31 cellular contexts compared by ENCODE assay signal in genomic region chr1:41816061-41816460, GRCh38.
"Had no signal": no experiment of that assay in that cellular context is flagged by ENCODE, and none has a peak within 500 bp of the region (broad histone marks: within the 10 kb centered on the region; RNA-seq: fewer than 3 reads in every experiment).

No MANE protein-coding gene starts in this region.

- H3K36me3 ChIP-seq: neural progenitor cell, neutrophil, pancreas, right lobe of liver, spleen, suprapubic skin, tibial artery, transverse colon, upper lobe of right lung, uterus had no signal

- ATAC-seq: naive thymus-derived CD4-positive, alpha-beta T cell; natural killer cell; pancreas; psoas muscle; right cardiac atrium; right lobe of liver; stimulated activated memory B cell treated with anti-CD40 and anti-IgM and Interleukin-4, amounts not matched to agents 10 μg/mL and 1 μg/mL and 100 μg/mL, for 72 hours; stimulated activated naive CD8-positive, alpha-beta T cell treated with anti-CD3 and anti-CD28 coated beads, Interleukin-15, amount 100 ng/mL, for 72 hours; stimulated activated naive CD8-positive, alpha-beta T cell treated with anti-CD3 and anti-CD28 coated beads, Interleukin-15, Interleukin-2, amounts not matched to agents 100 U/mL and 50 U/mL, for 24 hours; upper lobe of right lung had no signal

- H3K27ac ChIP-seq: neural progenitor cell, neutrophil, pancreas, psoas muscle, right lobe of liver, skin epidermis, spleen, suprapubic skin, testis, tibial artery, transverse colon, upper lobe of right lung, uterus had no signal

- H3K4me2 ChIP-seq: neural progenitor cell, smooth muscle cell had no signal

- H3K27me3 ChIP-seq: neural progenitor cell, neutrophil, pancreas, right lobe of liver, spleen, suprapubic skin, testis, tibial artery, transverse colon, upper lobe of right lung, uterus had no signal

- H3K9me3 Mint-ChIP-seq: naive thymus-derived CD4-positive, alpha-beta T cell; natural killer cell; nephron; neural progenitor cell; stimulated activated memory B cell treated with anti-CD40 and anti-IgM and Interleukin-4, amounts not matched to agents 10 μg/mL and 1 μg/mL and 100 μg/mL, for 72 hours; stimulated activated naive CD8-positive, alpha-beta T cell treated with anti-CD3 and anti-CD28 coated beads, Interleukin-15, amount 100 ng/mL, for 72 hours; type B pancreatic cell had no signal

- H3K4me3 ChIP-seq: neural progenitor cell, pancreas, psoas muscle, right lobe of liver, skin epidermis, smooth muscle cell, spleen, suprapubic skin, testis, tibial artery, transverse colon, upper lobe of right lung, uterus had no signal

- H3K27ac Mint-ChIP-seq: naive thymus-derived CD4-positive, alpha-beta T cell; natural killer cell; nephron; neural progenitor cell; progenitor cell of endocrine pancreas; stimulated activated memory B cell treated with anti-CD40 and anti-IgM and Interleukin-4, amounts not matched to agents 10 μg/mL and 1 μg/mL and 100 μg/mL, for 72 hours; stimulated activated naive CD8-positive, alpha-beta T cell treated with anti-CD3 and anti-CD28 coated beads, Interleukin-15, amount 100 ng/mL, for 72 hours; type B pancreatic cell had no signal

- H3K4me3 Mint-ChIP-seq: naive thymus-derived CD4-positive, alpha-beta T cell; natural killer cell; nephron; neural progenitor cell; stimulated activated memory B cell treated with anti-CD40 and anti-IgM and Interleukin-4, amounts not matched to agents 10 μg/mL and 1 μg/mL and 100 μg/mL, for 72 hours; stimulated activated naive CD8-positive, alpha-beta T cell treated with anti-CD3 and anti-CD28 coated beads, Interleukin-15, amount 100 ng/mL, for 72 hours; type B pancreatic cell had no signal

- H3K9me3 ChIP-seq: neutrophil, pancreas, psoas muscle, right lobe of liver, spleen, suprapubic skin, testis, tibial artery, transverse colon, upper lobe of right lung, uterus had no signal

- H3K9ac ChIP-seq: neural progenitor cell had no signal

- H3K36me3 Mint-ChIP-seq: naive thymus-derived CD4-positive, alpha-beta T cell; natural killer cell; neural progenitor cell; stimulated activated memory B cell treated with anti-CD40 and anti-IgM and Interleukin-4, amounts not matched to agents 10 μg/mL and 1 μg/mL and 100 μg/mL, for 72 hours; type B pancreatic cell had no signal

- H2AFZ ChIP-seq: neural progenitor cell had no signal

- H3K4me1 ChIP-seq: pancreas, right lobe of liver, testis, uterus had no signal

- DNase-seq: naive thymus-derived CD4-positive, alpha-beta T cell; natural killer cell; nucleus accumbens; pancreas; psoas muscle; right cardiac atrium; right lobe of liver; spleen; stimulated activated CD4-positive, alpha-beta T cell treated with anti-CD3 and anti-CD28 coated beads, Interleukin-12 subunit alpha, Interleukin-12 subunit beta, amount 100 ng/mL, for 4 hours; stimulated activated CD4-positive, alpha-beta T cell treated with anti-CD3 and anti-CD28 coated beads, Interleukin-1b, Interleukin-23, amount 100 ng/mL, for 48 hours; stimulated activated CD4-positive, alpha-beta T cell treated with anti-CD3 and anti-CD28 coated beads, Interleukin-4, amount 100 ng/mL, for 1 hour; stimulated activated CD4-positive, alpha-beta T cell treated with anti-CD3 and anti-CD28 coated beads, Interleukin-4, amount 100 ng/mL, for 4 hours; stimulated activated CD8-positive, alpha-beta memory T cell treated with anti-CD3 and anti-CD28 coated beads, Interleukin-4, amount 100 ng/mL, for 48 hours; stimulated activated naive CD4-positive, alpha-beta T cell; stimulated activated naive CD8-positive, alpha-beta T cell treated with anti-CD3 and anti-CD28 coated beads, Interleukin-15, amount 100 ng/mL, for 72 hours; stimulated activated naive CD8-positive, alpha-beta T cell treated with anti-CD3 and anti-CD28 coated beads, Interleukin-15, Interleukin-2, amounts not matched to agents 100 U/mL and 50 U/mL, for 24 hours; substantia nigra; testis; tibial artery; transverse colon; upper lobe of right lung; uterus had no signal

- H3K27me3 Mint-ChIP-seq: stimulated activated memory B cell treated with anti-CD40 and anti-IgM and Interleukin-4, amounts not matched to agents 10 μg/mL and 1 μg/mL and 100 μg/mL, for 72 hours had no signal
